ENCODE assay signal across 1 cellular context in the genomic region with DNA sequence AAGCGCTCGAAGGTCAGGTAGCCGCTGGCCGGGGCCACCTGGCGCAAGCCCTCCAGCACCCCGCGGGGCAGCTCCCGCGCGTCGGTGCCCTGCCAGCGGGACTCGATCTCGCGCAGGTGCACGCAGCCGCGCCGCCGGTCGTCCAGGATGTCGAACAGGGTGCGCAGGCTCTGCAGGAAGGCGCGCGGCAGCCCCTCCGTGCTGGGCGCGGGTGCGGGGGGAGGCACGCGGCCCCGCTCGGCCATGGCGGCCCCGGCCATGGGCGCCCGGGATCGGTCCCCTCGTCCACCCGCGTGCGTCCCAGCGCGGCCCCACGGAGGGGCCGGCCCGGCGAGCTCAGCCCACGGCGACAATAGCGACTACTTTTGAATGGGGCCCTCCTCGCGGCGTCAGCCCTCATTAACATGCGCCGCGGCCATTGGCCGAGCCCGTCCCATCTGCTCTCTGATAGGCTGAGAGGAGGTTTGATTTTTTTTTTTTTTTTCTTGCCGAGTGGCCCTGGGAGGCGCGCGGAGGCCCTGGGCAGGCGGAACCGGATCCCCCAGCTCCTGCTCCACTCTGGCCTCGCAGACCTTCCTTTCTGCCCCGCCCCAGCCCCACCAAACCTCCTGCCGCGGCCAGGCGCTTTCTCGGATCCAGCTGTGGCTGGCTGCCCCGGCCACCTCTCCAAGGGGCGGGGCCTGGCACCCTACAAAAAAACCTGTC.
TF ChIP-seq lines count a peak whose summit lies in the region.

A gene with protein sequence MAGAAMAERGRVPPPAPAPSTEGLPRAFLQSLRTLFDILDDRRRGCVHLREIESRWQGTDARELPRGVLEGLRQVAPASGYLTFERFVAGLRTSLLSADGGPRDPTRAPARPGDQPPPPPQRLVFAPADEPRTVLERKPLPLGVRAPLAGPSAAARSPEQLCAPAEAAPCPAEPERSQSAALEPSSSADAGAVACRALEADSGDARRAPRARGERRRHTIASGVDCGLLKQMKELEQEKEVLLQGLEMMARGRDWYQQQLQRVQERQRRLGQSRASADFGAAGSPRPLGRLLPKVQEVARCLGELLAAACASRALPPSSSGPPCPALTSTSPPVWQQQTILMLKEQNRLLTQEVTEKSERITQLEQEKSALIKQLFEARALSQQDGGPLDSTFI (minus strand): TSS at position 357 of the 705 bp plus-strand sequence. CDS start 97 bp downstream, at position 260.

TF ChIP-seq in HEK293, 187 proteins besides CTCF, POLR2A, EP300 and RAD21 (continued from another document and continues in another):
- TF ChIP-seq, protein P1, sequence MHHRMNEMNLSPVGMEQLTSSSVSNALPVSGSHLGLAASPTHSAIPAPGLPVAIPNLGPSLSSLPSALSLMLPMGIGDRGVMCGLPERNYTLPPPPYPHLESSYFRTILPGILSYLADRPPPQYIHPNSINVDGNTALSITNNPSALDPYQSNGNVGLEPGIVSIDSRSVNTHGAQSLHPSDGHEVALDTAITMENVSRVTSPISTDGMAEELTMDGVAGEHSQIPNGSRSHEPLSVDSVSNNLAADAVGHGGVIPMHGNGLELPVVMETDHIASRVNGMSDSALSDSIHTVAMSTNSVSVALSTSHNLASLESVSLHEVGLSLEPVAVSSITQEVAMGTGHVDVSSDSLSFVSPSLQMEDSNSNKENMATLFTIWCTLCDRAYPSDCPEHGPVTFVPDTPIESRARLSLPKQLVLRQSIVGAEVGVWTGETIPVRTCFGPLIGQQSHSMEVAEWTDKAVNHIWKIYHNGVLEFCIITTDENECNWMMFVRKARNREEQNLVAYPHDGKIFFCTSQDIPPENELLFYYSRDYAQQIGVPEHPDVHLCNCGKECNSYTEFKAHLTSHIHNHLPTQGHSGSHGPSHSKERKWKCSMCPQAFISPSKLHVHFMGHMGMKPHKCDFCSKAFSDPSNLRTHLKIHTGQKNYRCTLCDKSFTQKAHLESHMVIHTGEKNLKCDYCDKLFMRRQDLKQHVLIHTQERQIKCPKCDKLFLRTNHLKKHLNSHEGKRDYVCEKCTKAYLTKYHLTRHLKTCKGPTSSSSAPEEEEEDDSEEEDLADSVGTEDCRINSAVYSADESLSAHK (tag by site-specific recombination; IDR thresholded peaks at IDR 0.05) = no peak
- TF ChIP-seq ZNF426 (tag by site-specific recombination; IDR thresholded peaks at IDR 0.05) (no peak), ZNF600 (tag by site-specific recombination; IDR thresholded peaks at IDR 0.05) (peak; percentile 43; the same call in 1 of the 2 replicates), ZNF138 (tag by site-specific recombination; IDR thresholded peaks at IDR 0.05; ENCODE audit: borderline replicate concordance) (no peak), HOXA7 (CRISPR knock-in tag; IDR thresholded peaks at IDR 0.05; ENCODE audit: borderline replicate concordance) (no peak), ZNF37A (tag by site-specific recombination; IDR thresholded peaks at IDR 0.05) (no peak), KLF16 (tag by site-specific recombination; IDR thresholded peaks at IDR 0.05) (no peak), KLF8 (tag by site-specific recombination; IDR thresholded peaks at IDR 0.05) (peak; percentile 84), ZNF302 (tag by site-specific recombination; IDR thresholded peaks at IDR 0.05; ENCODE audit: low read depth) (no peak), ZNF701 (tag by site-specific recombination; IDR thresholded peaks at IDR 0.05) (no peak), GLIS1 (tag by site-specific recombination; IDR thresholded peaks at IDR 0.05) (peak; percentile 93), ZNF514 (tag by site-specific recombination; IDR thresholded peaks at IDR 0.05) (no peak), HOXD13 (CRISPR knock-in tag; IDR thresholded peaks at IDR 0.05; ENCODE audit: borderline replicate concordance) (no peak), ZNF529 (tag by site-specific recombination; IDR thresholded peaks at IDR 0.05; ENCODE audit: insufficient replicate concordance) (no peak), KLF9 (tag by site-specific recombination; IDR thresholded peaks at IDR 0.05; ENCODE audit: low read depth) (peak; percentile 49; the same call in 1 of the 2 replicates), ZNF366 (tag by site-specific recombination; conservative IDR thresholded peaks at IDR 0.05) (0 out of 2 replicates have a peak, but pooled peaks have one; percentile 28), ZFP69B (tag by site-specific recombination; IDR thresholded peaks at IDR 0.05) (0 out of 2 replicates have a peak, but pooled peaks have one; percentile 56), ZNF610 (tag by site-specific recombination; IDR thresholded peaks at IDR 0.05; ENCODE audit: borderline replicate concordance) (no peak), ZNF558 (tag by site-specific recombination; IDR thresholded peaks at IDR 0.05) (no peak), TRIM28 (IDR thresholded peaks at IDR 0.05; ENCODE audit: borderline replicate concordance, low read length) (no peak), ZXDB (tag by site-specific recombination; IDR thresholded peaks at IDR 0.05) (peak; percentile 76)
- TF ChIP-seq, protein P2, sequence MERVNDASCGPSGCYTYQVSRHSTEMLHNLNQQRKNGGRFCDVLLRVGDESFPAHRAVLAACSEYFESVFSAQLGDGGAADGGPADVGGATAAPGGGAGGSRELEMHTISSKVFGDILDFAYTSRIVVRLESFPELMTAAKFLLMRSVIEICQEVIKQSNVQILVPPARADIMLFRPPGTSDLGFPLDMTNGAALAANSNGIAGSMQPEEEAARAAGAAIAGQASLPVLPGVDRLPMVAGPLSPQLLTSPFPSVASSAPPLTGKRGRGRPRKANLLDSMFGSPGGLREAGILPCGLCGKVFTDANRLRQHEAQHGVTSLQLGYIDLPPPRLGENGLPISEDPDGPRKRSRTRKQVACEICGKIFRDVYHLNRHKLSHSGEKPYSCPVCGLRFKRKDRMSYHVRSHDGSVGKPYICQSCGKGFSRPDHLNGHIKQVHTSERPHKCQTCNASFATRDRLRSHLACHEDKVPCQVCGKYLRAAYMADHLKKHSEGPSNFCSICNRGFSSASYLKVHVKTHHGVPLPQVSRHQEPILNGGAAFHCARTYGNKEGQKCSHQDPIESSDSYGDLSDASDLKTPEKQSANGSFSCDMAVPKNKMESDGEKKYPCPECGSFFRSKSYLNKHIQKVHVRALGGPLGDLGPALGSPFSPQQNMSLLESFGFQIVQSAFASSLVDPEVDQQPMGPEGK (tag by site-specific recombination; IDR thresholded peaks at IDR 0.05) = peak; percentile 95
- TF ChIP-seq, protein P3, sequence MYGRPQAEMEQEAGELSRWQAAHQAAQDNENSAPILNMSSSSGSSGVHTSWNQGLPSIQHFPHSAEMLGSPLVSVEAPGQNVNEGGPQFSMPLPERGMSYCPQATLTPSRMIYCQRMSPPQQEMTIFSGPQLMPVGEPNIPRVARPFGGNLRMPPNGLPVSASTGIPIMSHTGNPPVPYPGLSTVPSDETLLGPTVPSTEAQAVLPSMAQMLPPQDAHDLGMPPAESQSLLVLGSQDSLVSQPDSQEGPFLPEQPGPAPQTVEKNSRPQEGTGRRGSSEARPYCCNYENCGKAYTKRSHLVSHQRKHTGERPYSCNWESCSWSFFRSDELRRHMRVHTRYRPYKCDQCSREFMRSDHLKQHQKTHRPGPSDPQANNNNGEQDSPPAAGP (tag by site-specific recombination; IDR thresholded peaks at IDR 0.05) = no peak
- TF ChIP-seq, protein P4, sequence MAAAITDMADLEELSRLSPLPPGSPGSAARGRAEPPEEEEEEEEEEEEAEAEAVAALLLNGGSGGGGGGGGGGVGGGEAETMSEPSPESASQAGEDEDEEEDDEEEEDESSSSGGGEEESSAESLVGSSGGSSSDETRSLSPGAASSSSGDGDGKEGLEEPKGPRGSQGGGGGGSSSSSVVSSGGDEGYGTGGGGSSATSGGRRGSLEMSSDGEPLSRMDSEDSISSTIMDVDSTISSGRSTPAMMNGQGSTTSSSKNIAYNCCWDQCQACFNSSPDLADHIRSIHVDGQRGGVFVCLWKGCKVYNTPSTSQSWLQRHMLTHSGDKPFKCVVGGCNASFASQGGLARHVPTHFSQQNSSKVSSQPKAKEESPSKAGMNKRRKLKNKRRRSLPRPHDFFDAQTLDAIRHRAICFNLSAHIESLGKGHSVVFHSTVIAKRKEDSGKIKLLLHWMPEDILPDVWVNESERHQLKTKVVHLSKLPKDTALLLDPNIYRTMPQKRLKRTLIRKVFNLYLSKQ (tag by site-specific recombination; IDR thresholded peaks at IDR 0.05; ENCODE audit: borderline replicate concordance) = no peak
- TF ChIP-seq, protein P5, sequence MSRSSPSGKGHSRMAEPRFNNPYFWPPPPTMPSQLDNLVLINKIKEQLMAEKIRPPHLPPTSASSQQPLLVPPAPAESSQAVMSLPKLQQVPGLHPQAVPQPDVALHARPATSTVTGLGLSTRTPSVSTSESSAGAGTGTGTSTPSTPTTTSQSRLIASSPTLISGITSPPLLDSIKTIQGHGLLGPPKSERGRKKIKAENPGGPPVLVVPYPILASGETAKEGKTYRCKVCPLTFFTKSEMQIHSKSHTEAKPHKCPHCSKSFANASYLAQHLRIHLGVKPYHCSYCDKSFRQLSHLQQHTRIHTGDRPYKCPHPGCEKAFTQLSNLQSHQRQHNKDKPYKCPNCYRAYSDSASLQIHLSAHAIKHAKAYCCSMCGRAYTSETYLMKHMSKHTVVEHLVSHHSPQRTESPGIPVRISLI (tag by site-specific recombination; IDR thresholded peaks at IDR 0.05) = peak; percentile 98
- TF ChIP-seq, protein P6, sequence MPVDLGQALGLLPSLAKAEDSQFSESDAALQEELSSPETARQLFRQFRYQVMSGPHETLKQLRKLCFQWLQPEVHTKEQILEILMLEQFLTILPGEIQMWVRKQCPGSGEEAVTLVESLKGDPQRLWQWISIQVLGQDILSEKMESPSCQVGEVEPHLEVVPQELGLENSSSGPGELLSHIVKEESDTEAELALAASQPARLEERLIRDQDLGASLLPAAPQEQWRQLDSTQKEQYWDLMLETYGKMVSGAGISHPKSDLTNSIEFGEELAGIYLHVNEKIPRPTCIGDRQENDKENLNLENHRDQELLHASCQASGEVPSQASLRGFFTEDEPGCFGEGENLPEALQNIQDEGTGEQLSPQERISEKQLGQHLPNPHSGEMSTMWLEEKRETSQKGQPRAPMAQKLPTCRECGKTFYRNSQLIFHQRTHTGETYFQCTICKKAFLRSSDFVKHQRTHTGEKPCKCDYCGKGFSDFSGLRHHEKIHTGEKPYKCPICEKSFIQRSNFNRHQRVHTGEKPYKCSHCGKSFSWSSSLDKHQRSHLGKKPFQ (tag by site-specific recombination; IDR thresholded peaks at IDR 0.05) = no peak
- TF ChIP-seq, protein P7, sequence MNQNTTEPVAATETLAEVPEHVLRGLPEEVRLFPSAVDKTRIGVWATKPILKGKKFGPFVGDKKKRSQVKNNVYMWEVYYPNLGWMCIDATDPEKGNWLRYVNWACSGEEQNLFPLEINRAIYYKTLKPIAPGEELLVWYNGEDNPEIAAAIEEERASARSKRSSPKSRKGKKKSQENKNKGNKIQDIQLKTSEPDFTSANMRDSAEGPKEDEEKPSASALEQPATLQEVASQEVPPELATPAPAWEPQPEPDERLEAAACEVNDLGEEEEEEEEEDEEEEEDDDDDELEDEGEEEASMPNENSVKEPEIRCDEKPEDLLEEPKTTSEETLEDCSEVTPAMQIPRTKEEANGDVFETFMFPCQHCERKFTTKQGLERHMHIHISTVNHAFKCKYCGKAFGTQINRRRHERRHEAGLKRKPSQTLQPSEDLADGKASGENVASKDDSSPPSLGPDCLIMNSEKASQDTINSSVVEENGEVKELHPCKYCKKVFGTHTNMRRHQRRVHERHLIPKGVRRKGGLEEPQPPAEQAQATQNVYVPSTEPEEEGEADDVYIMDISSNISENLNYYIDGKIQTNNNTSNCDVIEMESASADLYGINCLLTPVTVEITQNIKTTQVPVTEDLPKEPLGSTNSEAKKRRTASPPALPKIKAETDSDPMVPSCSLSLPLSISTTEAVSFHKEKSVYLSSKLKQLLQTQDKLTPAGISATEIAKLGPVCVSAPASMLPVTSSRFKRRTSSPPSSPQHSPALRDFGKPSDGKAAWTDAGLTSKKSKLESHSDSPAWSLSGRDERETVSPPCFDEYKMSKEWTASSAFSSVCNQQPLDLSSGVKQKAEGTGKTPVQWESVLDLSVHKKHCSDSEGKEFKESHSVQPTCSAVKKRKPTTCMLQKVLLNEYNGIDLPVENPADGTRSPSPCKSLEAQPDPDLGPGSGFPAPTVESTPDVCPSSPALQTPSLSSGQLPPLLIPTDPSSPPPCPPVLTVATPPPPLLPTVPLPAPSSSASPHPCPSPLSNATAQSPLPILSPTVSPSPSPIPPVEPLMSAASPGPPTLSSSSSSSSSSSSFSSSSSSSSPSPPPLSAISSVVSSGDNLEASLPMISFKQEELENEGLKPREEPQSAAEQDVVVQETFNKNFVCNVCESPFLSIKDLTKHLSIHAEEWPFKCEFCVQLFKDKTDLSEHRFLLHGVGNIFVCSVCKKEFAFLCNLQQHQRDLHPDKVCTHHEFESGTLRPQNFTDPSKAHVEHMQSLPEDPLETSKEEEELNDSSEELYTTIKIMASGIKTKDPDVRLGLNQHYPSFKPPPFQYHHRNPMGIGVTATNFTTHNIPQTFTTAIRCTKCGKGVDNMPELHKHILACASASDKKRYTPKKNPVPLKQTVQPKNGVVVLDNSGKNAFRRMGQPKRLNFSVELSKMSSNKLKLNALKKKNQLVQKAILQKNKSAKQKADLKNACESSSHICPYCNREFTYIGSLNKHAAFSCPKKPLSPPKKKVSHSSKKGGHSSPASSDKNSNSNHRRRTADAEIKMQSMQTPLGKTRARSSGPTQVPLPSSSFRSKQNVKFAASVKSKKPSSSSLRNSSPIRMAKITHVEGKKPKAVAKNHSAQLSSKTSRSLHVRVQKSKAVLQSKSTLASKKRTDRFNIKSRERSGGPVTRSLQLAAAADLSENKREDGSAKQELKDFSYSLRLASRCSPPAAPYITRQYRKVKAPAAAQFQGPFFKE (tag by site-specific recombination; IDR thresholded peaks at IDR 0.05; ENCODE audit: borderline replicate concordance) = no peak
- TF ChIP-seq, protein P8, sequence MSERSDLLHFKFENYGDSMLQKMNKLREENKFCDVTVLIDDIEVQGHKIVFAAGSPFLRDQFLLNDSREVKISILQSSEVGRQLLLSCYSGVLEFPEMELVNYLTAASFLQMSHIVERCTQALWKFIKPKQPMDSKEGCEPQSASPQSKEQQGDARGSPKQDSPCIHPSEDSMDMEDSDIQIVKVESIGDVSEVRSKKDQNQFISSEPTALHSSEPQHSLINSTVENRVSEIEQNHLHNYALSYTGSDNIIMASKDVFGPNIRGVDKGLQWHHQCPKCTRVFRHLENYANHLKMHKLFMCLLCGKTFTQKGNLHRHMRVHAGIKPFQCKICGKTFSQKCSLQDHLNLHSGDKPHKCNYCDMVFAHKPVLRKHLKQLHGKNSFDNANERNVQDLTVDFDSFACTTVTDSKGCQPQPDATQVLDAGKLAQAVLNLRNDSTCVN (tag by site-specific recombination; optimal IDR thresholded peaks at IDR 0.05) = peak; percentile 72
- TF ChIP-seq, protein P9, sequence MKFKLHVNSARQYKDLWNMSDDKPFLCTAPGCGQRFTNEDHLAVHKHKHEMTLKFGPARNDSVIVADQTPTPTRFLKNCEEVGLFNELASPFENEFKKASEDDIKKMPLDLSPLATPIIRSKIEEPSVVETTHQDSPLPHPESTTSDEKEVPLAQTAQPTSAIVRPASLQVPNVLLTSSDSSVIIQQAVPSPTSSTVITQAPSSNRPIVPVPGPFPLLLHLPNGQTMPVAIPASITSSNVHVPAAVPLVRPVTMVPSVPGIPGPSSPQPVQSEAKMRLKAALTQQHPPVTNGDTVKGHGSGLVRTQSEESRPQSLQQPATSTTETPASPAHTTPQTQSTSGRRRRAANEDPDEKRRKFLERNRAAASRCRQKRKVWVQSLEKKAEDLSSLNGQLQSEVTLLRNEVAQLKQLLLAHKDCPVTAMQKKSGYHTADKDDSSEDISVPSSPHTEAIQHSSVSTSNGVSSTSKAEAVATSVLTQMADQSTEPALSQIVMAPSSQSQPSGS (tag by site-specific recombination; IDR thresholded peaks at IDR 0.05; ENCODE audit: low read depth) = no peak
